Comparison of ENCODE assay signal across 16 cellular contexts in genomic region chr19:12200020-12200419, GRCh38.
"Had no signal": no experiment of that assay in that cellular context is flagged by ENCODE, and none has a peak within 500 bp of the region (broad histone marks: within the 10 kb centered on the region; RNA-seq: fewer than 3 reads in every experiment).

No MANE protein-coding gene starts in this region.

- H3K27me3 ChIP-seq: esophagus muscularis mucosa, gastroesophageal sphincter, pancreas, vagina had no signal

- H3K4me1 Mint-ChIP-seq: nephron had no signal

- H3K27me3 Mint-ChIP-seq: effector memory CD8-positive, alpha-beta T cell; progenitor cell of endocrine pancreas; type B pancreatic cell had no signal

- H3K9me3 ChIP-seq: esophagus muscularis mucosa, pancreas had no signal

- ATAC-seq: effector memory CD8-positive, alpha-beta T cell; gastroesophageal sphincter; left cardiac atrium; pancreas; right cardiac atrium had no signal

- H3K27ac Mint-ChIP-seq: effector memory CD8-positive, alpha-beta T cell; nephron; progenitor cell of endocrine pancreas; type B pancreatic cell had no signal

- H3K27ac ChIP-seq: epithelial cell of prostate, esophagus muscularis mucosa, gastroesophageal sphincter, pancreas, vagina had no signal

- H3K4me3 Mint-ChIP-seq: effector memory CD8-positive, alpha-beta T cell; nephron; type B pancreatic cell had no signal

- DNase-seq: effector memory CD8-positive, alpha-beta T cell; glutamatergic neuron; left cardiac atrium; mesendoderm; occipital lobe; pancreas; right cardiac atrium; stimulated activated CD4-positive, alpha-beta T cell treated with anti-CD3 and anti-CD28 coated beads, Interleukin-2, amount 100 ng/mL, for 48 hours; stimulated activated naive CD4-positive, alpha-beta T cell treated with Interleukin-2 at 50 U/mL for 16 hours had no signal
